1 cellular context compared by ENCODE assay signal in the genomic region with DNA sequence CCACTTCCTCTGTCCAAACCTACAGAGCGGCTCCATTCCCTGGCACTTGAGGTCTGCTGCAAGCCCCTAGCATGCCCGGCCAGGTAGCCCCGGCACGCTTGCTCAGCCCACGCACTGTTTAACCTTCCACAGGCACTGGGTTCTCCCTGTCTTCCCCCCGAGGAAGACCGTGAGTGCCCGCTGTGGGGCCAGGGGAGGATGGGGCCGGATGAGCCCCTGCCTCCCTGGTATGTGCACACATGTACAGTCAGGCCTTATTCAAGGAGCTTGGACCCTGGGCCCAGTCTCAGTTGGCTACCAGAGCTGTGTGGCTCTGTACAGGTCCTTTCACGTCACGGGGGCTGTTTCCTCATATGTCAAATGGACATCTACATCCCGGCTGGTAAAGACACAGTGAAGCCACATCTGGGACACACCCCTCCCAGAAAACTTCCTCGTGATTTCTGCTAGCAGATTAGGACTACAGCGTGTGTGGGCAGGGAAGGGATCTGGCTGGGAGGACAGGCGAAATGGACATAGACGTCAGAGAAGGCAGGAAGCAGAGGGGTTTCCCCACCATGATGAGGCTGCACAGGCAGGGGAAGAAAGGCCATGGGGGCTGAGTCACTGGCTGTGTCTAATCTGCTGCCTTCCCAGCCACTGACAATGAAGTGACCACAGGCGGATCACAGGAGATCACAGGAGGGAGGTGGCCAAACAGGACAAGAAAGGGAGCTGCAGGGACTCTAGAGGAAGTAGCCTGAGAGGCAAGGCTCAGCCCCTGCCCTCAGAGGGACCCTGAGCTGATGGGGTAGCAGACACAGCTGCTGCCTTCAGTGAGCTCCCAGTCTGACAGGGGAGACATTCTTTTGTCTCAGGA.
TF ChIP-seq lines count a peak whose summit lies in the region.

No MANE protein-coding gene starts in this region.

TF ChIP-seq in K562, 482 proteins besides CTCF, POLR2A, EP300 and RAD21 (continued from another document and continues in another):
- TF ChIP-seq ATF2 (CRISPR knock-in tag; IDR thresholded peaks at IDR 0.05) (no peak), TCFL5 (CRISPR knock-in tag; conservative IDR thresholded peaks at IDR 0.05) (peak; percentile 52; the same call in 1 of the 2 replicates), ZNF311 (CRISPR knock-in tag; IDR thresholded peaks at IDR 0.05) (no peak), TCF7 (IDR thresholded peaks at IDR 0.05; ENCODE audit: borderline replicate concordance) (peak; percentile 6; the same call in 1 of the 2 replicates), U2AF2 (optimal IDR thresholded peaks at IDR 0.05; ENCODE audit: low read depth, low read length) (no peak), GTF3C2 (IDR thresholded peaks at IDR 0.05; ENCODE audit: borderline replicate concordance, extremely low read depth, insufficient read length) (no peak), IFI16 (CRISPR knock-in tag; IDR thresholded peaks at IDR 0.05) (no peak), NFYB (IDR thresholded peaks at IDR 0.05; ENCODE audit: extremely low read depth, insufficient read length) (no peak), ZNF551 (CRISPR knock-in tag; IDR thresholded peaks at IDR 0.05) (no peak), ILK (tag; IDR thresholded peaks at IDR 0.05; ENCODE audit: borderline replicate concordance, low read depth) (no peak), ATF6 (CRISPR knock-in tag; IDR thresholded peaks at IDR 0.05) (no peak; the same call in 1 of the 2 replicates), SRSF1 (IDR thresholded peaks at IDR 0.05; ENCODE audit: low read depth, low read length) (no peak), ZNF212 (CRISPR knock-in tag; IDR thresholded peaks at IDR 0.05) (no peak), ZNF589 (CRISPR knock-in tag; IDR thresholded peaks at IDR 0.05; ENCODE audit: low read depth) (peak; percentile 74), TAL1 (IDR thresholded peaks at IDR 0.05) (peak; percentile 50), BACH1 (tag; IDR thresholded peaks at IDR 0.05) (peak; percentile 86), CTBP1 (IDR thresholded peaks at IDR 0.05; ENCODE audit: borderline replicate concordance) (peak; percentile 96), RFX7 (CRISPR knock-in tag; IDR thresholded peaks at IDR 0.05) (no peak), MEF2D (tag; conservative IDR thresholded peaks at IDR 0.05; ENCODE audit: low read depth) (peak; percentile 9; the same call in 1 of the 2 replicates), ZNF24 (IDR thresholded peaks at IDR 0.05) (peak; percentile 77), BCL6 (CRISPR knock-in tag; IDR thresholded peaks at IDR 0.05) (no peak), SIN3A (IDR thresholded peaks at IDR 0.05; ENCODE audit: borderline replicate concordance in 2 of 2, control insufficient read depth in 1 of 2, low read depth in 2 of 2, low read length in 2 of 2) (no peak), ZNF444 (CRISPR knock-in tag; IDR thresholded peaks at IDR 0.05) (0 out of 2 replicates have a peak, but pooled peaks have one; percentile 33), FOXP4 (CRISPR knock-in tag; IDR thresholded peaks at IDR 0.05; ENCODE audit: borderline replicate concordance) (no peak), PRPF4 (IDR thresholded peaks at IDR 0.05; ENCODE audit: insufficient read depth, low read depth, low read length, poor library complexity, severe bottlenecking) (no peak), DDX20 (tag; IDR thresholded peaks at IDR 0.05; ENCODE audit: low read depth) (no peak), PURB (CRISPR knock-in tag; IDR thresholded peaks at IDR 0.05; ENCODE audit: low read depth) (no peak), SMAD1 (IDR thresholded peaks at IDR 0.05; ENCODE audit: low read depth, low read length, partially characterized antibody) (no peak), ARNT (IDR thresholded peaks at IDR 0.05) (peak; percentile 39 to 79; a peak in 2 of 4 replicates), FOXK2 (conservative IDR thresholded peaks at IDR 0.05 in 1 of 2, IDR thresholded peaks at IDR 0.05 in 1 of 2; ENCODE audit: low read depth in 2 of 2) (peak; percentile 90 to 93), MAZ (CRISPR knock-in tag; conservative IDR thresholded peaks at IDR 0.05 in 1 of 2, IDR thresholded peaks at IDR 0.05 in 1 of 2) (peak; percentile 84 to 88), SPI1 (IDR thresholded peaks at IDR 0.05; ENCODE audit: borderline replicate concordance, low read depth, low read length) (0 out of 2 replicates have a peak, but pooled peaks have one; percentile 8), ZNF12 (CRISPR knock-in tag; IDR thresholded peaks at IDR 0.05) (no peak; the same call in 1 of the 2 replicates), FIP1L1 (IDR thresholded peaks at IDR 0.05; ENCODE audit: low read depth, low read length, poor library complexity, severe bottlenecking) (no peak), SAFB (IDR thresholded peaks at IDR 0.05; ENCODE audit: borderline replicate concordance, low read depth, low read length) (no peak), MTA1 (IDR thresholded peaks at IDR 0.05; ENCODE audit: borderline replicate concordance) (peak; percentile 91), ZNF224 (CRISPR knock-in tag; IDR thresholded peaks at IDR 0.05) (no peak), BRD4 (IDR thresholded peaks at IDR 0.05) (peak; percentile 58; the same call in 1 of the 2 replicates), ZBED1 (IDR thresholded peaks at IDR 0.05) (no peak), TARDBP (IDR thresholded peaks at IDR 0.05) (peak; percentile 85; the same call in 1 of the 2 replicates), POLR3A (IDR thresholded peaks at IDR 0.05; ENCODE audit: borderline replicate concordance, extremely low read depth, insufficient read depth, insufficient read length) (no peak)
- TF ChIP-seq, protein P1, sequence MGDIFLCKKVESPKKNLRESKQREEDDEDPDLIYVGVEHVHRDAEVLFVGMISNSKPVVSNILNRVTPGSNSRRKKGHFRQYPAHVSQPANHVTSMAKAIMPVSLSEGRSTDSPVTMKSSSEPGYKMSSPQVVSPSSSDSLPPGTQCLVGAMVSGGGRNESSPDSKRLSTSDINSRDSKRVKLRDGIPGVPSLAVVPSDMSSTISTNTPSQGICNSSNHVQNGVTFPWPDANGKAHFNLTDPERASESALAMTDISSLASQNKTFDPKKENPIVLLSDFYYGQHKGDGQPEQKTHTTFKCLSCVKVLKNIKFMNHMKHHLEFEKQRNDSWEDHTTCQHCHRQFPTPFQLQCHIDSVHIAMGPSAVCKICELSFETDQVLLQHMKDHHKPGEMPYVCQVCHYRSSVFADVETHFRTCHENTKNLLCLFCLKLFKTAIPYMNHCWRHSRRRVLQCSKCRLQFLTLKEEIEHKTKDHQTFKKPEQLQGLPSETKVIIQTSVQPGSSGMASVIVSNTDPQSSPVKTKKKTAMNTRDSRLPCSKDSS (IDR thresholded peaks at IDR 0.05; ENCODE audit: low read depth, partially characterized antibody): no peak
- TF ChIP-seq, protein P2, sequence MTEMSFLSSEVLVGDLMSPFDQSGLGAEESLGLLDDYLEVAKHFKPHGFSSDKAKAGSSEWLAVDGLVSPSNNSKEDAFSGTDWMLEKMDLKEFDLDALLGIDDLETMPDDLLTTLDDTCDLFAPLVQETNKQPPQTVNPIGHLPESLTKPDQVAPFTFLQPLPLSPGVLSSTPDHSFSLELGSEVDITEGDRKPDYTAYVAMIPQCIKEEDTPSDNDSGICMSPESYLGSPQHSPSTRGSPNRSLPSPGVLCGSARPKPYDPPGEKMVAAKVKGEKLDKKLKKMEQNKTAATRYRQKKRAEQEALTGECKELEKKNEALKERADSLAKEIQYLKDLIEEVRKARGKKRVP (CRISPR knock-in tag; IDR thresholded peaks at IDR 0.05): no peak
- TF ChIP-seq, protein P3, sequence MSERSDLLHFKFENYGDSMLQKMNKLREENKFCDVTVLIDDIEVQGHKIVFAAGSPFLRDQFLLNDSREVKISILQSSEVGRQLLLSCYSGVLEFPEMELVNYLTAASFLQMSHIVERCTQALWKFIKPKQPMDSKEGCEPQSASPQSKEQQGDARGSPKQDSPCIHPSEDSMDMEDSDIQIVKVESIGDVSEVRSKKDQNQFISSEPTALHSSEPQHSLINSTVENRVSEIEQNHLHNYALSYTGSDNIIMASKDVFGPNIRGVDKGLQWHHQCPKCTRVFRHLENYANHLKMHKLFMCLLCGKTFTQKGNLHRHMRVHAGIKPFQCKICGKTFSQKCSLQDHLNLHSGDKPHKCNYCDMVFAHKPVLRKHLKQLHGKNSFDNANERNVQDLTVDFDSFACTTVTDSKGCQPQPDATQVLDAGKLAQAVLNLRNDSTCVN (CRISPR knock-in tag; IDR thresholded peaks at IDR 0.05): peak; percentile 53; the same call in 1 of the 2 replicates
- TF ChIP-seq, protein P4, sequence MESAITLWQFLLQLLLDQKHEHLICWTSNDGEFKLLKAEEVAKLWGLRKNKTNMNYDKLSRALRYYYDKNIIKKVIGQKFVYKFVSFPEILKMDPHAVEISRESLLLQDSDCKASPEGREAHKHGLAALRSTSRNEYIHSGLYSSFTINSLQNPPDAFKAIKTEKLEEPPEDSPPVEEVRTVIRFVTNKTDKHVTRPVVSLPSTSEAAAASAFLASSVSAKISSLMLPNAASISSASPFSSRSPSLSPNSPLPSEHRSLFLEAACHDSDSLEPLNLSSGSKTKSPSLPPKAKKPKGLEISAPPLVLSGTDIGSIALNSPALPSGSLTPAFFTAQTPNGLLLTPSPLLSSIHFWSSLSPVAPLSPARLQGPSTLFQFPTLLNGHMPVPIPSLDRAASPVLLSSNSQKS (CRISPR knock-in tag; IDR thresholded peaks at IDR 0.05): no peak
- TF ChIP-seq, protein P5, sequence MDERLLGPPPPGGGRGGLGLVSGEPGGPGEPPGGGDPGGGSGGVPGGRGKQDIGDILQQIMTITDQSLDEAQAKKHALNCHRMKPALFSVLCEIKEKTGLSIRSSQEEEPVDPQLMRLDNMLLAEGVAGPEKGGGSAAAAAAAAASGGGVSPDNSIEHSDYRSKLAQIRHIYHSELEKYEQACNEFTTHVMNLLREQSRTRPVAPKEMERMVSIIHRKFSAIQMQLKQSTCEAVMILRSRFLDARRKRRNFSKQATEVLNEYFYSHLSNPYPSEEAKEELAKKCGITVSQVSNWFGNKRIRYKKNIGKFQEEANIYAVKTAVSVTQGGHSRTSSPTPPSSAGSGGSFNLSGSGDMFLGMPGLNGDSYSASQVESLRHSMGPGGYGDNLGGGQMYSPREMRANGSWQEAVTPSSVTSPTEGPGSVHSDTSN (CRISPR knock-in tag; IDR thresholded peaks at IDR 0.05; ENCODE audit: low read depth): no peak
- TF ChIP-seq, protein P5 (tag; conservative IDR thresholded peaks at IDR 0.05; ENCODE audit: low read depth): peak; percentile 51
